Comparison of ENCODE assay signal across 22 cellular contexts in genomic region chr22:28171713-28172112, GRCh38.
DNase-seq lines count a peak whose midpoint lies in the region; ATAC-seq, FAIRE-seq and TF ChIP-seq lines count a peak whose summit lies in the region.
"Had no signal": no experiment of that assay in that cellular context is flagged by ENCODE, and none has a peak within 500 bp of the region (broad histone marks: within the 10 kb centered on the region; RNA-seq: fewer than 3 reads in every experiment).

No MANE protein-coding gene starts in this region.

- CTCF ChIA-PET in HepG2 (lab: Yijun Ruan, JAX; ENCODE audit: low intra/inter-chr PET ratio, low total read pairs): no interaction called here

- POLR2A ChIA-PET in HepG2 (lab: Yijun Ruan, JAX): no interaction called here

- no TSS peak for BruUV-seq in HepG2 (replicated peaks; lab: Mats Ljungman, UMichigan)

- no peak for TF ChIP-seq CTCF in right lobe of liver (IDR thresholded peaks at IDR 0.05)
- no peak for TF ChIP-seq CTCF in HepG2 (CRISPR knock-in tag; IDR thresholded peaks at IDR 0.05)
- no peak for TF ChIP-seq CTCF in bronchial epithelial cell (IDR thresholded peaks at IDR 0.05; ENCODE audit: insufficient read depth, low read length, severe bottlenecking)
- no peak for TF ChIP-seq CTCF in nephron progenitor cell (IDR thresholded peaks at IDR 0.05)
- TF ChIP-seq CTCF in upper lobe of right lung (IDR thresholded peaks at IDR 0.05): no peak

- ATAC-seq in right lobe of liver (peak in 3 of 4 donors; percentile 41 to 71 (median 49)), HepG2 (no peak), upper lobe of right lung (peak; percentile 76), HG02798 (IDR thresholded peaks at IDR 0.05; ENCODE audit: poor library complexity, unreplicated experiment) (no peak), GM18870 (IDR thresholded peaks at IDR 0.05; ENCODE audit: unreplicated experiment) (no peak)
- ATAC-seq: A549 had no signal

- H4K20me1 ChIP-seq in HepG2 (ENCODE audit: insufficient read depth, low read length): no peaks in the 10 kb centered on the region

- H3K4me3 ChIP-seq in right lobe of liver (no peak overlapping the region), HepG2 (replicated peaks in 1 of 3; ENCODE audit: insufficient read depth in 1 of 3, low read depth in 2 of 3, low read length in 3 of 3) (no peak overlapping the region), bronchial epithelial cell (ENCODE audit: low read depth, low read length) (no peak overlapping the region), upper lobe of right lung (no peak overlapping the region)
- H3K4me3 ChIP-seq: A549 had no signal

- H3K27ac ChIP-seq in right lobe of liver (no peak overlapping the region), HepG2 (ENCODE audit: extremely low read length, insufficient read depth, low read length) (no peak overlapping the region), upper lobe of right lung (no peak overlapping the region)
- H3K27ac ChIP-seq: A549 had no signal

- H2AFZ ChIP-seq in HepG2 (ENCODE audit: low read length): no peak overlapping the region

- DNase-seq in right lobe of liver: no peak
- DNase-seq in HepG2 (ENCODE audit: low spot score): no peak
- DNase-seq in bronchial epithelial cell (ENCODE audit: low read depth): no peak
- no peak for DNase-seq in nephron progenitor cell
- DNase-seq in upper lobe of right lung: no peak
- no peak for DNase-seq in COR-L47 (lab: John Stamatoyannopoulos, UW)
- DNase-seq: CD4-positive, alpha-beta T cell; DMS53; KG1; MV-4-11; NCI-H1694 treated with DMSO at 0.1 percent for 48 hours; NCI-H2107; NCI-H510A treated with DMSO at 0.1 percent for 48 hours; NCI-H774; OCI-M1; RPMI8226 had no signal

- no peak for TF ChIP-seq POLR2A in right lobe of liver (IDR thresholded peaks at IDR 0.05)
- no peak for TF ChIP-seq POLR2A in HepG2 (IDR thresholded peaks at IDR 0.05; ENCODE audit: insufficient read depth in 1 of 2, low read depth in 2 of 2, low read length in 2 of 2)

- H3K79me2 ChIP-seq in HepG2 (ENCODE audit: insufficient read depth, low read length): no peaks in the 10 kb centered on the region

- H3K4me2 ChIP-seq in HepG2 (ENCODE audit: low read depth, low read length): no peak overlapping the region
- H3K4me2 ChIP-seq: A549 had no signal

- peaks cover 37% of the 10 kb centered on the region for H3K9me3 Mint-ChIP-seq in nephron progenitor cell

- H3K36me3 Mint-ChIP-seq in nephron progenitor cell (ENCODE audit: low read depth): peaks cover 38% of the 10 kb centered on the region

- peak overlapping the region; percentile 96 for H3K27ac Mint-ChIP-seq in nephron progenitor cell
- H3K27ac Mint-ChIP-seq: CD4-positive, alpha-beta T cell had no signal

- H3K36me3 ChIP-seq in right lobe of liver: no peaks in the 10 kb centered on the region
- H3K36me3 ChIP-seq in HepG2 (replicated peaks in 1 of 2; ENCODE audit: control insufficient read depth in 1 of 2, insufficient read depth in 2 of 2, low read length in 2 of 2): no peaks in the 10 kb centered on the region
- no peaks in the 10 kb centered on the region for H3K36me3 ChIP-seq in bronchial epithelial cell (ENCODE audit: control insufficient read depth, insufficient read depth, low read length)
- H3K36me3 ChIP-seq in upper lobe of right lung: no peaks in the 10 kb centered on the region

- peaks cover 27% of the 10 kb centered on the region for H3K4me1 Mint-ChIP-seq in nephron progenitor cell

- no peak overlapping the region for H3K4me3 Mint-ChIP-seq in nephron progenitor cell
- H3K4me3 Mint-ChIP-seq: CD4-positive, alpha-beta T cell had no signal

- no peaks in the 10 kb centered on the region for H3K4me1 ChIP-seq in right lobe of liver
- H3K4me1 ChIP-seq in HepG2 (ENCODE audit: insufficient read depth, low read length): no peaks in the 10 kb centered on the region
- H3K4me1 ChIP-seq in upper lobe of right lung: peaks cover 8% of the 10 kb centered on the region

- TF ChIP-seq RAD21 in HepG2 (CRISPR knock-in tag; IDR thresholded peaks at IDR 0.05): no peak

- no peak for FAIRE-seq in HepG2 (lab: Jason Lieb, UNC)
- peak; percentile 47 for FAIRE-seq in bronchial epithelial cell (lab: Jason Lieb, UNC)
- FAIRE-seq: A549, GM12891, GM18507, H54 had no signal

- in situ Hi-C loops in HepG2 (cut with HindIII; ENCODE audit: extremely low pct_ligation_motif_present, low pct_unique_long_range_greater_than_20kb): no loop called here

- H3K27me3 ChIP-seq in right lobe of liver: no peaks in the 10 kb centered on the region
- H3K27me3 ChIP-seq in HepG2 (ENCODE audit: control insufficient read depth in 1 of 2, insufficient read depth in 2 of 2, low read length in 2 of 2): no peaks in the 10 kb centered on the region
- no peaks in the 10 kb centered on the region for H3K27me3 ChIP-seq in bronchial epithelial cell (ENCODE audit: control insufficient read depth, insufficient read depth, low read length)
- H3K27me3 ChIP-seq in upper lobe of right lung: no peaks in the 10 kb centered on the region

- H3K9me3 ChIP-seq in right lobe of liver (no peaks in the 10 kb centered on the region), HepG2 (ENCODE audit: low read length) (no peaks in the 10 kb centered on the region), upper lobe of right lung (no peaks in the 10 kb centered on the region)
- H3K9me3 ChIP-seq: A549 had no signal

- no peaks in the 10 kb centered on the region for H3K27me3 Mint-ChIP-seq in nephron progenitor cell (ENCODE audit: low read depth, poor library complexity)
- H3K27me3 Mint-ChIP-seq: CD4-positive, alpha-beta T cell had no signal

- intact Hi-C loops in right lobe of liver (cut with DNase I): no loop called here
- intact Hi-C loops in HepG2 (cut with micrococcal nuclease; ENCODE audit: unreplicated experiment): no loop called here
- intact Hi-C loops in upper lobe of right lung (cut with DNase I): no loop called here

- H3K9ac ChIP-seq in HepG2 (ENCODE audit: insufficient read depth, low read depth, low read length): no peak overlapping the region

- TF ChIP-seq EP300 in HepG2 (IDR thresholded peaks at IDR 0.05; ENCODE audit: low read depth in 2 of 2, low read length in 2 of 2): no peak
- TF ChIP-seq EP300 in HepG2 (CRISPR knock-in tag; IDR thresholded peaks at IDR 0.05; ENCODE audit: borderline replicate concordance): no peak

TF ChIP-seq in HepG2, 621 proteins besides CTCF, POLR2A, EP300 and RAD21 (continues in another document):
- TF ChIP-seq ZNF646 (CRISPR knock-in tag; IDR thresholded peaks at IDR 0.05) (no peak), RARA (CRISPR knock-in tag; IDR thresholded peaks at IDR 0.05) (no peak), PHF20 (CRISPR knock-in tag; IDR thresholded peaks at IDR 0.05) (no peak), TEAD2 (CRISPR knock-in tag; IDR thresholded peaks at IDR 0.05) (no peak), ZNF160 (CRISPR knock-in tag; IDR thresholded peaks at IDR 0.05) (no peak), POGZ (CRISPR knock-in tag; IDR thresholded peaks at IDR 0.05) (no peak), REL (CRISPR knock-in tag; conservative IDR thresholded peaks at IDR 0.05) (no peak), ZNF580 (CRISPR knock-in tag; IDR thresholded peaks at IDR 0.05; ENCODE audit: borderline replicate concordance, low read depth) (no peak), ZNF782 (CRISPR knock-in tag; IDR thresholded peaks at IDR 0.05; ENCODE audit: borderline replicate concordance) (no peak)

Comparison
In these comparisons a context has a peak if more than half of its experiments do, and no peak if none do; other contexts are left out.
1. ATAC-seq: peak in right lobe of liver (3 of 4) and upper lobe of right lung (single experiment); none in HepG2 (single experiment), HG02798 (single experiment) and GM18870 (single experiment).